8 cellular contexts compared by ENCODE assay signal in the genomic region with DNA sequence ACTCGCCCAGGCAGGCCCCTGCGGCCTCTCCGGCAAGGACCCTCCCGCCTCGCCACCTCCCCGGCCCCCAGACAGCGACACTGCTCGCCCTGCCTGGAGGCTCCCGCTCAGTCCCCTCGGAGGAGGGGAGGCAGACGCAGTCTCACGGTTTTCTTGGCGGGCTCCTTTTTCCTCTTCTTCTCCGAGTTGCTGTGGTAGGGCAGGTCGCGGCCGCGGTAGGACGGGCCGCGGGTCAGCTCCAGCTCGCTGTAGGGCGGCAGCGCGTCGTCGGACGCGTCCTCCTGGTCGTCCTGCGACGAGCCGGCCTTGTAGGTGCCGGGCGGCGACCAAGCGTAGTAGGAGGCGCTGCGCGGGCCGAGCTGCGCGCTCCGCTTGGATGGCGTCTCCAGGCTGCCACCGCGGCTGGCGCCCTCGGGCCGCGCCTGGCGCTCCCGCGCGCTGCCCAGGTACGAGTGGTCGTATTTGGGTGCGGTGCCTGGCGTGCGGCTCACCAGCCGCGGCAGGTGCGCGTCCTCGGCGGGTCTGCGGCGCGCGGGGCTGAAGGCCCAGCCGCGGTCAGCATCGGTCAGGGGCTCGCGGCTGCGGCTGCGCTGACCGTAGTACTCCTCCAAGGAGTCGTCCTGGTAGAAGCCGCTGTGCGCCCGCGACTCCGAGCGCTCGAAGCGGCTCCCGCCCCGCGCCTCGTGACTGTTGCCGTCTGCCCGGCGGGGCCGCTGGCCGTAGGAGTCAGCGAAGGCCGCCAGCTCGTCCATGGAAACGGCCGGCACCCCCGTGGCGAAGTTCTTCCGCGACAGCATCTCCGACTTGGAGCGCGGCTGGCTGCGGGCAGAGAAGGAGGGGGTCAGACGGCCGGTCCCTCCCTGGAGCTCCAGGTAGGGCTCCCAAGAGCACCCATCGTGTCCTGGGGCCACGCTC. TPM values are rescaled to one million over a fixed set of nuclear protein-coding genes. Genes with fewer than 3 reads are reported as not detected.
DNase-seq lines count a peak whose midpoint lies in the region; ATAC-seq and TF ChIP-seq lines count a peak whose summit lies in the region.

No MANE protein-coding gene starts in this region.

- H3K9me3 ChIP-seq in Peyer's patch: no peaks in the 10 kb centered on the region
- no peaks in the 10 kb centered on the region for H3K9me3 ChIP-seq in ovary

- H3K27me3 ChIP-seq in Peyer's patch (peaks cover 0 to 10% of the 10 kb centered on the region in 2 donors), ovary (no peaks in the 10 kb centered on the region)

- no peaks in the 10 kb centered on the region for H3K4me1 Mint-ChIP-seq in glutamatergic neuron (ENCODE audit: low read depth, unreplicated experiment)

- H3K27ac Mint-ChIP-seq in glutamatergic neuron (ENCODE audit: unreplicated experiment): no peak overlapping the region

- WGBS in ovary, 3 donors: 3 to 21% (median 6%) methylated on average over 77 to 113 of the region's 113 CpGs

- H3K27me3 Mint-ChIP-seq in glutamatergic neuron (ENCODE audit: unreplicated experiment): peaks cover 10% of the 10 kb centered on the region

- intact Hi-C loops in ovary (cut with DNase I): no loop called here

- peak; percentile 3 for DNase-seq in DMS114 treated with DMSO at 0.1 percent for 48 hours (lab: John Stamatoyannopoulos, UW; ENCODE audit: unreplicated experiment)
- DNase-seq in Peyer's patch: no peak
- DNase-seq in glutamatergic neuron: peak; percentile 64
- no peak for DNase-seq in ovary
- DNase-seq in HT-29 (ENCODE audit: low spot score): no peak
- DNase-seq in NCI-H774 (lab: John Stamatoyannopoulos, UW): no peak
- no peak for DNase-seq in dermis blood vessel endothelial cell

- H3K36me3 Mint-ChIP-seq in glutamatergic neuron (ENCODE audit: unreplicated experiment): no peaks in the 10 kb centered on the region

- H3K9me3 Mint-ChIP-seq in glutamatergic neuron (ENCODE audit: unreplicated experiment): peaks cover 1% of the 10 kb centered on the region

- H3K4me3 Mint-ChIP-seq in glutamatergic neuron (ENCODE audit: unreplicated experiment): peak overlapping the region; percentile 86

- no peak overlapping the region for H3K27ac ChIP-seq in Peyer's patch
- H3K27ac ChIP-seq in ovary: no peak overlapping the region

- TF ChIP-seq POLR2A in Peyer's patch (IDR thresholded peaks at IDR 0.05) (no peak), ovary (IDR thresholded peaks at IDR 0.05) (no peak)

- H3K4me3 ChIP-seq in Peyer's patch (peak overlapping the region in 3 of 4 donors; percentile 30 to 56 (median 49)), ovary (peak overlapping the region; percentile 14)

- H3K36me3 ChIP-seq in Peyer's patch (no peaks in the 10 kb centered on the region), ovary (no peaks in the 10 kb centered on the region)

- TF ChIP-seq CTCF in Peyer's patch (IDR thresholded peaks at IDR 0.05) (no peak), glutamatergic neuron (IDR thresholded peaks at IDR 0.05; ENCODE audit: partially characterized antibody, unreplicated experiment) (no peak), ovary (IDR thresholded peaks at IDR 0.05) (no peak)

- H3K4me1 ChIP-seq in Peyer's patch (peaks cover 0 to 10% (median 5%) of the 10 kb centered on the region in 4 donors), ovary (ENCODE audit: insufficient read depth) (peaks cover 2% of the 10 kb centered on the region)

- no peak for ATAC-seq in HG03457 (IDR thresholded peaks at IDR 0.05; ENCODE audit: unreplicated experiment)

- TF ChIP-seq EP300 in ovary (IDR thresholded peaks at IDR 0.05): no peak

RNA-seq across cellular contexts. Expression of a gene that starts 44.8 kb away (rescaled TPM):
- total RNA-seq in Peyer's patch: 10 to 100 TPM in 1 of 4 donors, 1 to 10 TPM in 3; 6.6 to 13.5 (median 8.4) TPM
- total RNA-seq in glutamatergic neuron (ENCODE audit: unreplicated experiment): 15.9 TPM
- 10 to 100 TPM; 10.6 to 15.0 (median 11.5) TPM for total RNA-seq in ovary
- 10 to 100 TPM in 1 of 2 donors, 1 to 10 TPM in 1; 9.8 to 13.5 TPM for polyA plus RNA-seq in ovary
- total RNA-seq in HT-29 (2014; rRNA removed; shearing (Covaris generic)): 5.7 and 7.2 TPM in 2 replicates
- total RNA-seq in dermis blood vessel endothelial cell: 12.9 and 13.6 TPM in 2 replicates

RNA-seq across cellular contexts. Expression of a gene that starts 54.5 kb away (rescaled TPM):
- total RNA-seq in Peyer's patch: 1 to 10 TPM in 3 of 4 donors, under 1 TPM in 1; 0.67 to 2.1 (median 1.6) TPM
- total RNA-seq in glutamatergic neuron (ENCODE audit: unreplicated experiment): 0.56 TPM
- total RNA-seq in ovary: 10 to 100 TPM in 1 of 7 donors, 1 to 10 TPM in 2, under 1 TPM in 4; 0.15 to 13.0 (median 0.45) TPM
- polyA plus RNA-seq in ovary: 1 to 10 TPM in 1 of 2 donors, under 1 TPM in 1; 0.21 to 1.4 TPM
- total RNA-seq in HT-29 (2014; rRNA removed; shearing (Covaris generic)): 0.05 and 0.48 TPM in 2 replicates
- under 0.01 and 1.0 TPM in 2 replicates for total RNA-seq in dermis blood vessel endothelial cell

Comparison
In these comparisons a context has a peak if more than half of its experiments do, and no peak if none do; other contexts are left out.
1. DNase-seq: peak in DMS114 treated with DMSO at 0.1 percent for 48 hours (single experiment) and glutamatergic neuron (single experiment); none in Peyer's patch (0 of 3), ovary (0 of 5), HT-29 (single experiment), NCI-H774 (single experiment) and dermis blood vessel endothelial cell (single experiment).